ENCODE assay signal across 12 cellular contexts in the genomic region with DNA sequence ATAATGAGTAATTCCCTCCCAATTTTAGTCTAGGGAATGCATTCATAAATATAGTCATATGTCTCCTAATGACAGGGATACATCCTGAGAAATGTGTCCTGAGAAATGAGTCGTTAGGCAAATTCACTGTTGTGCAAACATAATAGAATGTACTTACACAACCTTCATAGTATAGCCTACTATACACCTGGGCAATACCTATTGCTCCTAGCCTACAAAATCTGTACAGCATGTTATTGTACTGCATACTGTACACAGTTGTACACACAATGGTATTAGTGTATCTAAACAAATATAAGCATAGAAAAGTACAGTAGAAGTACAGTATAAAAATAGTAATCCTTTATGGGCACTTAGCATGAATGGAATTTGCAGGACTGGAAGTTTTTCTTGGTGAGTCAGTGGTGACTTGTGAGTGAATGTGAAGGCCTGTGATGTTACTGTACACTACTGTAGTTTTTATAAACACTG. TPM values are rescaled to one million over a fixed set of nuclear protein-coding genes. Genes with fewer than 3 reads are reported as not detected.
DNase-seq lines count a peak whose midpoint lies in the region; ATAC-seq, FAIRE-seq and TF ChIP-seq lines count a peak whose summit lies in the region.
"Had no signal": no experiment of that assay in that cellular context is flagged by ENCODE, and none has a peak within 500 bp of the region (broad histone marks: within the 10 kb centered on the region; RNA-seq: fewer than 3 reads in every experiment).

No MANE protein-coding gene starts in this region.

- 6% methylated on average over 1 of the region's 1 CpG for WGBS in A549 (ENCODE audit: missing lambda C conversion rate)
- 63 to 75% (median 74%) methylated on average over 1 of the region's 1 CpG for WGBS in adrenal gland, 4 donors

- TF ChIP-seq EP300 in A549 (IDR thresholded peaks at IDR 0.05) = no peak

- TF ChIP-seq POLR2A in A549 (IDR thresholded peaks at IDR 0.05; ENCODE audit: low read length) (no peak), adrenal gland (IDR thresholded peaks at IDR 0.05) (no peak)

- H3K4me2 ChIP-seq in A549 = peak overlapping the region; percentile 45

- H3K9me3 ChIP-seq in A549 (peaks cover 11% of the 10 kb centered on the region), adrenal gland (replicated peaks in 1 of 3) (no peaks in the 10 kb centered on the region)

- POLR2A ChIA-PET in A549 (lab: Yijun Ruan, JAX) = no interaction called here

- H3K27ac ChIP-seq in A549 (peak overlapping the region; percentile 13 to 31; a peak in 1 of 6 replicates), adrenal gland (no peak overlapping the region)

- peaks cover 18% of the 10 kb centered on the region for H3K4me1 ChIP-seq in A549
- peaks cover 0 to 4% of the 10 kb centered on the region in 2 donors for H3K4me1 ChIP-seq in adrenal gland (replicated peaks in 1 of 2)

- no peaks in the 10 kb centered on the region for H3K27me3 ChIP-seq in adrenal gland

- peak; percentile 80 to 88 for ATAC-seq in A549
- ATAC-seq: effector memory CD8-positive, alpha-beta T cell; sciatic nerve had no signal

- no peak for TF ChIP-seq RAD21 in A549 (conservative IDR thresholded peaks at IDR 0.05 in 1 of 2, IDR thresholded peaks at IDR 0.05 in 1 of 2)

- intact Hi-C loops in adrenal gland (cut with DNase I) = no loop called here

- H3K36me3 ChIP-seq in adrenal gland (replicated peaks in 1 of 2) = no peaks in the 10 kb centered on the region

- no peak for FAIRE-seq in A549 (lab: Jason Lieb, UNC)
- FAIRE-seq: GM19239 had no signal

- no peak overlapping the region for H3K4me3 ChIP-seq in A549
- H3K4me3 ChIP-seq in HFF-Myc (replicated peaks; ENCODE audit: low read depth, low read length) = no peak overlapping the region
- no peak overlapping the region for H3K4me3 ChIP-seq in fibroblast of the aortic adventitia (ENCODE audit: low read depth, low read length)
- H3K4me3 ChIP-seq in adrenal gland = no peak overlapping the region

- no peak for TF ChIP-seq CTCF in A549 (IDR thresholded peaks at IDR 0.05)
- no peak for TF ChIP-seq CTCF in HFF-Myc (IDR thresholded peaks at IDR 0.05; ENCODE audit: low read depth, low read length, missing control alignments)
- no peak for TF ChIP-seq CTCF in fibroblast of the aortic adventitia (IDR thresholded peaks at IDR 0.05; ENCODE audit: insufficient read depth, low read length)
- TF ChIP-seq CTCF in adrenal gland (IDR thresholded peaks at IDR 0.05) = no peak

- DNase-seq in A549 (ENCODE audit: low read depth in 1 of 2, low spot score in 1 of 2) = peak; percentile 2 to 53
- peak; percentile 88 for DNase-seq in HFF-Myc (ENCODE audit: extremely low read depth, low read depth)
- peak; percentile 39 to 86 for DNase-seq in SW 1271 (lab: John Stamatoyannopoulos, UW)
- peak; percentile 92 for DNase-seq in fibroblast of the aortic adventitia (ENCODE audit: low read depth)
- no peak for DNase-seq in NCI-H1105 (lab: John Stamatoyannopoulos, UW)
- DNase-seq in central memory CD4-positive, alpha-beta T cell = no peak
- DNase-seq in adrenal gland = no peak
- DNase-seq in stimulated activated CD4-positive, alpha-beta T cell treated with anti-CD3 and anti-CD28 coated beads, Interleukin-12 subunit alpha, Interleukin-12 subunit beta, amount 100 ng/mL, for 4 hours = no peak
- DNase-seq: effector memory CD8-positive, alpha-beta T cell; NCI-H1092 had no signal

- CTCF ChIA-PET in A549 (lab: Yijun Ruan, JAX) = no interaction called here

TF ChIP-seq in A549, 52 proteins besides CTCF, POLR2A, EP300 and RAD21:
- TF ChIP-seq JUNB (IDR thresholded peaks at IDR 0.05) (peak; percentile 53; the same call in 1 of the 2 replicates), HOXB5 (CRISPR knock-in tag; IDR thresholded peaks at IDR 0.05) (no peak), MAFK (IDR thresholded peaks at IDR 0.05; ENCODE audit: partially characterized antibody) (peak; percentile 9), CEBPB (IDR thresholded peaks at IDR 0.05) (peak in 1 of 2 experiments; percentile 24; a peak in 1 of 4 replicates), FOSL2 (IDR thresholded peaks at IDR 0.05) (peak; percentile 38; the same call in 1 of the 2 replicates), FOSL2 (CRISPR knock-in tag; IDR thresholded peaks at IDR 0.05) (peak; percentile 19; the same call in 1 of the 2 replicates)
TF ChIP-seq in A549: peak in this region for 4.

RNA-seq across cellular contexts. Expression of a gene that starts 6.6 kb away (rescaled TPM):
- polyA plus RNA-seq in A549 (2011; rRNA removed) (24.3 and 25.2 TPM in 2 replicates), A549 (2017; fragmentation: RNase III; extraction: RNeasy Plus Mini Kit Qiagen cat#74134 plus additional on column Dnase treatment) (17.2 to 19.1 TPM (median 17.3 TPM) in 3 replicates), adrenal gland (10 to 100 TPM; 22.7 to 33.5 (median 25.1) TPM)
- 5.2 and 5.5 TPM in 2 replicates for polyA plus RNA-seq in A549 (2012; cell fraction: cytosol; rRNA removed)
- 1.5 and 2.0 TPM in 2 replicates for polyA plus RNA-seq in A549 (2012; cell fraction: nucleus; rRNA removed)
- 4.2 and 6.5 TPM in 2 replicates for polyA minus RNA-seq in A549 (2011; rRNA and poly(A)+ RNA removed)
- total RNA-seq in fibroblast of the aortic adventitia (ENCODE audit: low replicate concordance) (12.5 and 47.0 TPM in 2 replicates), adrenal gland (10 to 100 TPM; 11.7 to 45.7 (median 21.3) TPM)

RNA-seq across cellular contexts. Expression of a gene that starts 6.8 kb away (rescaled TPM):
- polyA plus RNA-seq in A549 (2011; rRNA removed) (2.5 and 3.7 TPM in 2 replicates), A549 (2017; fragmentation: RNase III; extraction: RNeasy Plus Mini Kit Qiagen cat#74134 plus additional on column Dnase treatment) (1.9 to 2.7 TPM (median 2.3 TPM) in 3 replicates), adrenal gland (1 to 10 TPM; 6.8 to 7.5 (median 7.3) TPM)
- polyA plus RNA-seq in A549 (2012; cell fraction: cytosol; rRNA removed) = 0.50 and 0.56 TPM in 2 replicates
- 0.08 and 0.10 TPM in 2 replicates for polyA plus RNA-seq in A549 (2012; cell fraction: nucleus; rRNA removed)
- polyA minus RNA-seq in A549 (2011; rRNA and poly(A)+ RNA removed) = 1.5 and 2.2 TPM in 2 replicates
- total RNA-seq in fibroblast of the aortic adventitia (ENCODE audit: low replicate concordance) (4.3 and 5.6 TPM in 2 replicates), adrenal gland (10 to 100 TPM in 4 of 8 donors, 1 to 10 TPM in 4; 1.4 to 20.4 (median 10.3) TPM)

Comparison
In these comparisons a context has a peak if more than half of its experiments do, and no peak if none do; other contexts are left out.
1. DNase-seq: peak in A549 (2 of 2), HFF-Myc (single experiment), SW 1271 (2 of 2) and fibroblast of the aortic adventitia (single experiment); none in NCI-H1105 (single experiment), central memory CD4-positive, alpha-beta T cell (single experiment), adrenal gland (0 of 7) and stimulated activated CD4-positive, alpha-beta T cell treated with anti-CD3 and anti-CD28 coated beads, Interleukin-12 subunit alpha, Interleukin-12 subunit beta, amount 100 ng/mL, for 4 hours (single experiment).
2. H3K27ac ChIP-seq: peak in A549 (2 of 2); none in adrenal gland (0 of 5).